In genomic region chr1:67393240-67393639, GRCh38 we compare ENCODE assay signal across 1 cellular context.
TF ChIP-seq lines count a peak whose summit lies in the region.

No MANE protein-coding gene starts in this region.

TF ChIP-seq in WTC11, 78 proteins besides CTCF, POLR2A, EP300 and RAD21 (continued from another document):
- TF ChIP-seq, protein P1, sequence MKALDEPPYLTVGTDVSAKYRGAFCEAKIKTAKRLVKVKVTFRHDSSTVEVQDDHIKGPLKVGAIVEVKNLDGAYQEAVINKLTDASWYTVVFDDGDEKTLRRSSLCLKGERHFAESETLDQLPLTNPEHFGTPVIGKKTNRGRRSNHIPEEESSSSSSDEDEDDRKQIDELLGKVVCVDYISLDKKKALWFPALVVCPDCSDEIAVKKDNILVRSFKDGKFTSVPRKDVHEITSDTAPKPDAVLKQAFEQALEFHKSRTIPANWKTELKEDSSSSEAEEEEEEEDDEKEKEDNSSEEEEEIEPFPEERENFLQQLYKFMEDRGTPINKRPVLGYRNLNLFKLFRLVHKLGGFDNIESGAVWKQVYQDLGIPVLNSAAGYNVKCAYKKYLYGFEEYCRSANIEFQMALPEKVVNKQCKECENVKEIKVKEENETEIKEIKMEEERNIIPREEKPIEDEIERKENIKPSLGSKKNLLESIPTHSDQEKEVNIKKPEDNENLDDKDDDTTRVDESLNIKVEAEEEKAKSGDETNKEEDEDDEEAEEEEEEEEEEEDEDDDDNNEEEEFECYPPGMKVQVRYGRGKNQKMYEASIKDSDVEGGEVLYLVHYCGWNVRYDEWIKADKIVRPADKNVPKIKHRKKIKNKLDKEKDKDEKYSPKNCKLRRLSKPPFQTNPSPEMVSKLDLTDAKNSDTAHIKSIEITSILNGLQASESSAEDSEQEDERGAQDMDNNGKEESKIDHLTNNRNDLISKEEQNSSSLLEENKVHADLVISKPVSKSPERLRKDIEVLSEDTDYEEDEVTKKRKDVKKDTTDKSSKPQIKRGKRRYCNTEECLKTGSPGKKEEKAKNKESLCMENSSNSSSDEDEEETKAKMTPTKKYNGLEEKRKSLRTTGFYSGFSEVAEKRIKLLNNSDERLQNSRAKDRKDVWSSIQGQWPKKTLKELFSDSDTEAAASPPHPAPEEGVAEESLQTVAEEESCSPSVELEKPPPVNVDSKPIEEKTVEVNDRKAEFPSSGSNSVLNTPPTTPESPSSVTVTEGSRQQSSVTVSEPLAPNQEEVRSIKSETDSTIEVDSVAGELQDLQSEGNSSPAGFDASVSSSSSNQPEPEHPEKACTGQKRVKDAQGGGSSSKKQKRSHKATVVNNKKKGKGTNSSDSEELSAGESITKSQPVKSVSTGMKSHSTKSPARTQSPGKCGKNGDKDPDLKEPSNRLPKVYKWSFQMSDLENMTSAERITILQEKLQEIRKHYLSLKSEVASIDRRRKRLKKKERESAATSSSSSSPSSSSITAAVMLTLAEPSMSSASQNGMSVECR (CRISPR knock-in tag; IDR thresholded peaks at IDR 0.05; ENCODE audit: borderline replicate concordance) = no peak
- TF ChIP-seq, protein P2, sequence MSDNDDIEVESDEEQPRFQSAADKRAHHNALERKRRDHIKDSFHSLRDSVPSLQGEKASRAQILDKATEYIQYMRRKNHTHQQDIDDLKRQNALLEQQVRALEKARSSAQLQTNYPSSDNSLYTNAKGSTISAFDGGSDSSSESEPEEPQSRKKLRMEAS (CRISPR knock-in tag; IDR thresholded peaks at IDR 0.05) = no peak
- TF ChIP-seq, protein P3, sequence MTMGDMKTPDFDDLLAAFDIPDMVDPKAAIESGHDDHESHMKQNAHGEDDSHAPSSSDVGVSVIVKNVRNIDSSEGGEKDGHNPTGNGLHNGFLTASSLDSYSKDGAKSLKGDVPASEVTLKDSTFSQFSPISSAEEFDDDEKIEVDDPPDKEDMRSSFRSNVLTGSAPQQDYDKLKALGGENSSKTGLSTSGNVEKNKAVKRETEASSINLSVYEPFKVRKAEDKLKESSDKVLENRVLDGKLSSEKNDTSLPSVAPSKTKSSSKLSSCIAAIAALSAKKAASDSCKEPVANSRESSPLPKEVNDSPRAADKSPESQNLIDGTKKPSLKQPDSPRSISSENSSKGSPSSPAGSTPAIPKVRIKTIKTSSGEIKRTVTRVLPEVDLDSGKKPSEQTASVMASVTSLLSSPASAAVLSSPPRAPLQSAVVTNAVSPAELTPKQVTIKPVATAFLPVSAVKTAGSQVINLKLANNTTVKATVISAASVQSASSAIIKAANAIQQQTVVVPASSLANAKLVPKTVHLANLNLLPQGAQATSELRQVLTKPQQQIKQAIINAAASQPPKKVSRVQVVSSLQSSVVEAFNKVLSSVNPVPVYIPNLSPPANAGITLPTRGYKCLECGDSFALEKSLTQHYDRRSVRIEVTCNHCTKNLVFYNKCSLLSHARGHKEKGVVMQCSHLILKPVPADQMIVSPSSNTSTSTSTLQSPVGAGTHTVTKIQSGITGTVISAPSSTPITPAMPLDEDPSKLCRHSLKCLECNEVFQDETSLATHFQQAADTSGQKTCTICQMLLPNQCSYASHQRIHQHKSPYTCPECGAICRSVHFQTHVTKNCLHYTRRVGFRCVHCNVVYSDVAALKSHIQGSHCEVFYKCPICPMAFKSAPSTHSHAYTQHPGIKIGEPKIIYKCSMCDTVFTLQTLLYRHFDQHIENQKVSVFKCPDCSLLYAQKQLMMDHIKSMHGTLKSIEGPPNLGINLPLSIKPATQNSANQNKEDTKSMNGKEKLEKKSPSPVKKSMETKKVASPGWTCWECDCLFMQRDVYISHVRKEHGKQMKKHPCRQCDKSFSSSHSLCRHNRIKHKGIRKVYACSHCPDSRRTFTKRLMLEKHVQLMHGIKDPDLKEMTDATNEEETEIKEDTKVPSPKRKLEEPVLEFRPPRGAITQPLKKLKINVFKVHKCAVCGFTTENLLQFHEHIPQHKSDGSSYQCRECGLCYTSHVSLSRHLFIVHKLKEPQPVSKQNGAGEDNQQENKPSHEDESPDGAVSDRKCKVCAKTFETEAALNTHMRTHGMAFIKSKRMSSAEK (CRISPR knock-in tag; IDR thresholded peaks at IDR 0.05; ENCODE audit: borderline replicate concordance) = no peak
